1 cellular context compared by ENCODE assay signal in the genomic region with DNA sequence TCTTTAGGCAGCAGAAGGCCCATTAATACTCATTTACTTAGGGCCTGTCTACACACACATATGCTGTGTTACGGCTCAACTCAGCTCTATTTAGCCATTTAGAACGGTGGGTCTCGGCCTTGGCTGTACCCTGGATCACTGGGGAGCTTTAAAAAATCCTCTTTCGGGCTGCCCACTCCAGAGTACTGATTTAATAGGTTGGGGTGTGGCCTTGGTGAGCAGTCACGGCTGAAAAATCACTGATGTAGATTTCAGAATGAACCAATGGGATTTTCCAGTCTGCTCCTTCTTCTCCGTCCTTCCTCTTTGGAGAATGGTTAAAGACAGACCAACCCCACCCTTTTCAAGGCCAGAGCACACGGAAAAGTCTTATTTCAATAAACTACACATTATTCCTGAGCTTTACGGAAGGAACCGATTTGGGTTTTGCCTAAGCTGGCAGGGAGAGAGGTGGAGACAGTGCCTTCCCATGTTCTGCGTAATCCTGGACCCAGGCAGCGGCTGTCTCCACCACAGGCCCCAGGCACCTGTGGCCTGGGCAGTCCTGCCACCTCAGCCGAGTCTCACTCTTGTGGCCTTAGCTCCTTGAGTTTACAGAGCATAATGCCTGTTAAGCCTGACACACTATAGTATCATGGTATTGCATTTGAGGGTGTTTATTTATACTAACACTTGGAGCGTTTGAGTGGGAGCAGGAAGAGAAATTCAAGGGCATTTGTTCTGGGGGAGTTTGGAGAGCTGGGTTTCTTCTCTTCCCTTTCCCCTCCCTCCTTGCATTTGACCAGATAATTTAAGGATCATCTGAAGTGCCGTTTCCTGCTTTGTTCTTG.
TF ChIP-seq lines count a peak whose summit lies in the region.

No MANE protein-coding gene starts in this region.

TF ChIP-seq in HepG2, 621 proteins besides CTCF, POLR2A, EP300 and RAD21 (continued from another document):
- TF ChIP-seq PAXIP1 (CRISPR knock-in tag; conservative IDR thresholded peaks at IDR 0.05) (0 out of 2 replicates have a peak, but pooled peaks have one; percentile 14), ZNF891 (CRISPR knock-in tag; IDR thresholded peaks at IDR 0.05) (no peak)
